ENCODE assay signal across 17 cellular contexts in genomic region chr1:78229344-78229743, GRCh38.
A peak's percentile ranks its signal among the peaks of the same experiment; 100 is the strongest.
DNase-seq lines count a peak whose midpoint lies in the region; ATAC-seq and TF ChIP-seq lines count a peak whose summit lies in the region.
"Had no signal": no experiment of that assay in that cellular context is flagged by ENCODE, and none has a peak within 500 bp of the region (broad histone marks: within the 10 kb centered on the region; RNA-seq: fewer than 3 reads in every experiment).

No MANE protein-coding gene starts in this region.

- H3K18ac ChIP-seq in neuronal stem cell (ENCODE audit: low read length): no peak overlapping the region

- H3K23ac ChIP-seq in neuronal stem cell (ENCODE audit: low read depth, low read length, poor library complexity): no peak overlapping the region

- no peak overlapping the region for H3K4me2 ChIP-seq in neuronal stem cell (ENCODE audit: insufficient read depth, low read length, poor library complexity, severe bottlenecking)

- H2BK15ac ChIP-seq in neuronal stem cell (ENCODE audit: low read length): no peak overlapping the region

- H2AFZ ChIP-seq in neuronal stem cell (ENCODE audit: low read length): no peak overlapping the region

- in situ Hi-C loops in gastrocnemius medialis (cut with MboI; ENCODE audit: low sequenced_read_pairs in 4 of 4): no loop called here

- no peak overlapping the region for H4K8ac ChIP-seq in neuronal stem cell (ENCODE audit: low read depth, low read length)

- TF ChIP-seq CTCF in gastrocnemius medialis (IDR thresholded peaks at IDR 0.05 in 4 of 5, conservative IDR thresholded peaks at IDR 0.05 in 1 of 5): no peak

- intact Hi-C loops in gastrocnemius medialis (cut with DNase I; ENCODE audit: low total_unique reads): loop anchor here (1.0 kb wide), 1 partner anchor 26 kb away; no protein-coding TSS in a partner anchor

- 0 out of 2 replicates have a peak overlapping the region, but pooled peaks have one; percentile 1 for H3K4me3 ChIP-seq in SK-N-MC
- no peak overlapping the region for H3K4me3 ChIP-seq in gastrocnemius medialis
- H3K4me3 ChIP-seq in neuronal stem cell (ENCODE audit: low read length in 2 of 2): no peak overlapping the region
- H3K4me3 ChIP-seq: HAP-1, skin epidermis, testis had no signal

- H3K27ac ChIP-seq in SK-N-MC: no peak overlapping the region
- peak overlapping the region in 2 of 4 donors; percentile 7 to 40 for H3K27ac ChIP-seq in gastrocnemius medialis
- H3K27ac ChIP-seq in neuronal stem cell (replicated peaks; ENCODE audit: low read length): no peak overlapping the region
- H3K27ac ChIP-seq: skin epidermis, testis had no signal

- ATAC-seq in gastrocnemius medialis (peak; percentile 80 to 88), HG03196 (IDR thresholded peaks at IDR 0.05; ENCODE audit: unreplicated experiment) (no peak), HG03342 (IDR thresholded peaks at IDR 0.05; ENCODE audit: unreplicated experiment) (no peak)
- ATAC-seq: HepG2 had no signal

- no CpG with 5 or more reads among the region's 3 CpGs for WGBS in neuronal stem cell (ENCODE audit: extremely low coverage in 2 of 2, insufficient read length in 2 of 2, insufficient replicate concordance in 1 of 2), 2 donors

- no peak overlapping the region for H2BK120ac ChIP-seq in neuronal stem cell (ENCODE audit: low read depth, low read length)

- peaks cover 0 to 2% of the 10 kb centered on the region in 2 donors for H3K4me1 ChIP-seq in gastrocnemius medialis
- H3K4me1 ChIP-seq in neuronal stem cell (ENCODE audit: control insufficient read depth in 2 of 2, insufficient read depth in 1 of 2, low read depth in 1 of 2, low read length in 2 of 2): no peaks in the 10 kb centered on the region
- H3K4me1 ChIP-seq: HAP-1, testis had no signal

- H2BK5ac ChIP-seq in neuronal stem cell (ENCODE audit: low read length): no peak overlapping the region

- H2AK5ac ChIP-seq in neuronal stem cell (ENCODE audit: low read depth, low read length): no peak overlapping the region

- no peak for TF ChIP-seq POLR2A in gastrocnemius medialis (IDR thresholded peaks at IDR 0.05)

- no peaks in the 10 kb centered on the region for H3K79me1 ChIP-seq in neuronal stem cell (ENCODE audit: low read depth, low read length)

- no peak overlapping the region for H3K14ac ChIP-seq in neuronal stem cell (ENCODE audit: low read length)

- H4K91ac ChIP-seq in neuronal stem cell (ENCODE audit: low read depth, low read length, poor library complexity): no peak overlapping the region

- H3K9ac ChIP-seq in SK-N-MC (ENCODE audit: insufficient read length) (no peak overlapping the region), neuronal stem cell (ENCODE audit: low read depth, low read length, poor library complexity) (no peak overlapping the region)

- no peaks in the 10 kb centered on the region for H3K9me3 ChIP-seq in SK-N-MC (ENCODE audit: low read depth, low read length)
- H3K9me3 ChIP-seq in gastrocnemius medialis: no peaks in the 10 kb centered on the region
- no peaks in the 10 kb centered on the region for H3K9me3 ChIP-seq in neuronal stem cell (replicated peaks in 1 of 2; ENCODE audit: control insufficient read depth in 2 of 2, insufficient read depth in 1 of 2, low read depth in 1 of 2, low read length in 2 of 2)
- H3K9me3 ChIP-seq: HAP-1, testis had no signal

- no peaks in the 10 kb centered on the region for H3K27me3 ChIP-seq in gastrocnemius medialis
- H3K27me3 ChIP-seq in neuronal stem cell (ENCODE audit: control insufficient read depth in 3 of 3, insufficient read depth in 3 of 3, low read depth in 1 of 3, low read length in 3 of 3): no peaks in the 10 kb centered on the region
- H3K27me3 ChIP-seq: testis had no signal

- peak; percentile 51 for DNase-seq in GM04503 (ENCODE audit: low read depth)
- no peak for DNase-seq in SK-N-MC (ENCODE audit: low read depth, low spot score)
- DNase-seq in fibroblast of the conjunctiva (ENCODE audit: low read depth): peak; percentile 85
- peak; percentile 20 to 30 for DNase-seq in gastrocnemius medialis
- DNase-seq in neuronal stem cell (ENCODE audit: low spot score): no peak
- DNase-seq in HUDEP-2 (lab: John Stamatoyannopoulos, UW; ENCODE audit: unreplicated experiment in 76 of 76): no peak
- DNase-seq: activated CD4-positive, CD25-positive, alpha-beta regulatory T cell; immature natural killer cell; naive B cell; NCI-H1436 treated with DMSO at 0.1 percent for 48 hours; NCI-H774; testis had no signal

- no peak overlapping the region for H2BK12ac ChIP-seq in neuronal stem cell (ENCODE audit: low read length)

- H3K4ac ChIP-seq in neuronal stem cell (ENCODE audit: low read length): no peak overlapping the region

- H3K36me3 ChIP-seq in SK-N-MC (ENCODE audit: insufficient read depth, low read length) (no peaks in the 10 kb centered on the region), gastrocnemius medialis (no peaks in the 10 kb centered on the region), neuronal stem cell (replicated peaks in 1 of 2; ENCODE audit: control insufficient read depth in 2 of 2, insufficient read depth in 2 of 2, low read length in 2 of 2) (no peaks in the 10 kb centered on the region)
- H3K36me3 ChIP-seq: HAP-1 had no signal

Comparison
In these comparisons a context has a peak if more than half of its experiments do, and no peak if none do; other contexts are left out.
1. DNase-seq: peak in GM04503 (single experiment), fibroblast of the conjunctiva (single experiment) and gastrocnemius medialis (2 of 2); none in SK-N-MC (single experiment), neuronal stem cell (single experiment) and HUDEP-2 (0 of 76).
2. ATAC-seq: peak in gastrocnemius medialis (2 of 2); none in HG03196 (single experiment) and HG03342 (single experiment).